Comparison of ENCODE assay signal across 8 cellular contexts in the genomic region with DNA sequence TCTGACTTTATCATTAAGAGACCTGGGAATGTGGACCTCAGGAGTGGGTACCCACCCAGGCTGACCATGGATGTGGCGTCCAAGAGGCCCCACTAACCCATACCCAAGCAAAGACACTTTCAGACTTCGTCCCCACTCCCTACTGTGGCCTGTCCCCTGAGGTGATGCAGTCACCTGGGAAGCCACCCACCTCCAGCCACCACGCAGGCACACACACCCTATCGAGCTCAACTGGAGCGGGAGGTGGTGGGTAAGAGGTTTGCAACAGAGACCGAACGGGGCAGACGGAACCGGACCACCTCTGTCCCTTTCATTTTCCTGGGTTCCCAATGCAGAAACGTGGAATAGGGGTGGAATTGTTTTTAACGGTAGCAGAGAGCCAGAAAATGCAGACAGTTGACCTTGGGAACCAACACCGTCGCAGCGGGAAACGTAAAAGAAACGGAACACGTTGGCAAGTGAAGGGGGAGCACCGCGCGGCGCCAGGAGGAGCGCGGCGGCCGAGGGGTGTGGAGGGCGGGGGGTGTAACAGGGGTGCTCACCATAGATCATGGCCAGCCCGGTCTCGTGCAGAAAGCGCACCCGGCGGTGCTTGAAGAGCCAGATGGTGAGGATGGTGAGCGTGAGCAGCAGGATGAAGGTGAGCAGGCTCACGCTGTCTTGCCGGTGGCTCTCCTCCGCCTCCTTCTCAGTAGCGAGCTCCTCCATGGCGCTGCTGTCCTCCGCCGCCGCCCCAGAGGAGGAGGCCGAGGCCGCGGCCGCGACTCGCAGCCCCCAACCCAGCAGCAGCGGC. TPM values are rescaled to one million over a fixed set of nuclear protein-coding genes. Genes with fewer than 3 reads are reported as not detected.
DNase-seq lines count a peak whose midpoint lies in the region; ATAC-seq and TF ChIP-seq lines count a peak whose summit lies in the region.

No MANE protein-coding gene starts in this region.

- no peaks in the 10 kb centered on the region for H3F3A ChIP-seq in GM23248 (ENCODE audit: insufficient read depth)

- H3K9me3 ChIP-seq in GM23248 (ENCODE audit: low read depth), result no peaks in the 10 kb centered on the region
- peaks cover 0 to 6% (median 0%) of the 10 kb centered on the region in 12 donors for H3K9me3 ChIP-seq in heart left ventricle
- H3K9me3 ChIP-seq in sigmoid colon, result peaks cover 0 to 3% (median 0%) of the 10 kb centered on the region in 4 donors

- in situ Hi-C loops in GM23248 (cut with MboI), result no loop called here

- H2AFZ ChIP-seq in GM23248, result peak overlapping the region; percentile 77

- H3K27ac Mint-ChIP-seq in activated T-helper 17 cell treated with anti-CD3 and anti-CD28 coated beads, Interleukin-2, amount 50 U/mL, for 72 hours, result peak overlapping the region; percentile 87

- H3K27me3 ChIP-seq in GM23248 (replicated peaks; ENCODE audit: insufficient read depth) (no peaks in the 10 kb centered on the region), heart left ventricle (peaks cover 0 to 17% (median 0%) of the 10 kb centered on the region in 9 donors), sigmoid colon (no peaks in the 10 kb centered on the region)

- H3K9ac ChIP-seq in GM23248, result peak overlapping the region; percentile 73

- H3K27me3 Mint-ChIP-seq in activated T-helper 17 cell treated with anti-CD3 and anti-CD28 coated beads, Interleukin-2, amount 50 U/mL, for 72 hours, result no peaks in the 10 kb centered on the region

- 7 to 16% methylated on average over 21 to 25 of the region's 47 CpGs for WGBS in GM23248 (ENCODE audit: low coverage in 1 of 2, low lambda C conversion rate in 2 of 2, missing lambda C conversion rate in 2 of 2), 2 experiments
- WGBS in heart left ventricle, 4 donors, result 8 to 59% (median 33%) methylated on average over 38 to 47 of the region's 47 CpGs
- WGBS in sigmoid colon, 2 donors, result 5 to 7% methylated on average over 47 of the region's 47 CpGs

- peaks cover 17% of the 10 kb centered on the region for H3K4me1 ChIP-seq in GM23248 (ENCODE audit: insufficient read depth)
- H3K4me1 ChIP-seq in heart left ventricle, result peaks cover 0 to 5% (median 0%) of the 10 kb centered on the region in 12 donors
- peaks cover 0 to 9% (median 3%) of the 10 kb centered on the region in 4 donors for H3K4me1 ChIP-seq in sigmoid colon

- H3K9me3 Mint-ChIP-seq in activated T-helper 17 cell treated with anti-CD3 and anti-CD28 coated beads, Interleukin-2, amount 50 U/mL, for 72 hours, result no peaks in the 10 kb centered on the region

- H3K36me3 Mint-ChIP-seq in activated T-helper 17 cell treated with anti-CD3 and anti-CD28 coated beads, Interleukin-2, amount 50 U/mL, for 72 hours (ENCODE audit: low read depth), result no peaks in the 10 kb centered on the region

- no peak for TF ChIP-seq CTCF in heart left ventricle (IDR thresholded peaks at IDR 0.05)
- no peak for TF ChIP-seq CTCF in sigmoid colon (IDR thresholded peaks at IDR 0.05)

- ATAC-seq in activated T-helper 17 cell treated with anti-CD3 and anti-CD28 coated beads, Interleukin-2, amount 50 U/mL, for 72 hours (replicated peaks), result peak; percentile 29
- ATAC-seq in heart left ventricle, result peak in 3 of 4 donors; percentile 20 to 37 (median 36)

- peak overlapping the region; percentile 81 for H3K4me3 ChIP-seq in GM23248
- H3K4me3 ChIP-seq in heart left ventricle, result peak overlapping the region; percentile 9 to 61 (median 48)
- peak overlapping the region; percentile 7 to 58 (median 52) for H3K4me3 ChIP-seq in sigmoid colon

- peak overlapping the region; percentile 57 for H3K4me2 ChIP-seq in GM23248 (ENCODE audit: unreplicated experiment)

- H3K36me3 ChIP-seq in GM23248 (ENCODE audit: low read depth) (no peaks in the 10 kb centered on the region), heart left ventricle (no peaks in the 10 kb centered on the region), sigmoid colon (no peaks in the 10 kb centered on the region)

- peak overlapping the region; percentile 96 for H3K4me3 Mint-ChIP-seq in activated T-helper 17 cell treated with anti-CD3 and anti-CD28 coated beads, Interleukin-2, amount 50 U/mL, for 72 hours

- TF ChIP-seq EP300 in sigmoid colon (IDR thresholded peaks at IDR 0.05), result no peak

- intact Hi-C loops in heart left ventricle (cut with DNase I) (loop anchor here (2.0 to 5.0 kb wide), 7 partner anchors 34 to 334 kb away; no protein-coding TSS in a partner anchor), sigmoid colon (cut with DNase I) (loop anchor here (5.0 to 10.0 kb wide), 5 partner anchors 34 to 274 kb away; partner anchors contain the start of genes JADE3 and RP2)

- H4K20me1 ChIP-seq in GM23248 (ENCODE audit: insufficient read depth), result no peaks in the 10 kb centered on the region

- peak overlapping the region; percentile 30 for H3K27ac ChIP-seq in GM23248
- peak overlapping the region in 2 of 12 donors; percentile 9 to 24 for H3K27ac ChIP-seq in heart left ventricle
- H3K27ac ChIP-seq in sigmoid colon, result peak overlapping the region in 3 of 4 donors; percentile 19 to 26 (median 21)

- no peaks in the 10 kb centered on the region for H3K4me1 Mint-ChIP-seq in activated T-helper 17 cell treated with anti-CD3 and anti-CD28 coated beads, Interleukin-2, amount 50 U/mL, for 72 hours

- H3K79me2 ChIP-seq in GM23248 (ENCODE audit: insufficient read depth), result peaks cover 52% of the 10 kb centered on the region

- DNase-seq in ELR (ENCODE audit: low read depth) (peak; percentile 37), GM23248 (peak; percentile 56), NAMALWA (ENCODE audit: low spot score) (peak; percentile 63), heart left ventricle (no peak), sigmoid colon (no peak), NCI-H1048 (lab: John Stamatoyannopoulos, UW) (no peak), AML-193 (lab: John Stamatoyannopoulos, UW) (no peak)

- TF ChIP-seq POLR2A in heart left ventricle (IDR thresholded peaks at IDR 0.05) (no peak), sigmoid colon (IDR thresholded peaks at IDR 0.05) (no peak)

- H3K9me2 ChIP-seq in GM23248 (ENCODE audit: insufficient read depth), result no peaks in the 10 kb centered on the region

RNA-seq across cellular contexts. Expression of gene SLC9A7, which starts 0.6 kb away (rescaled TPM):
- total RNA-seq in GM23248 (2014; rRNA removed; shearing (Covaris generic)), result 48.3 and 52.9 TPM in 2 replicates
- 11.9 and 14.1 TPM in 2 replicates for polyA plus RNA-seq in GM23248 (2016; fragmentation: Nextera tagmentation; extraction: Ambion mirVana)
- total RNA-seq in activated T-helper 17 cell treated with anti-CD3 and anti-CD28 coated beads, Interleukin-2, amount 50 U/mL, for 72 hours, result 10 to 100 TPM; 10.0 to 13.3 TPM
- total RNA-seq in heart left ventricle, result 1 to 10 TPM; 1.9 to 8.6 (median 2.6) TPM
- 1 to 10 TPM in 1 of 2 donors, under 1 TPM in 1; 0.46 to 1.1 TPM for polyA plus RNA-seq in heart left ventricle
- total RNA-seq in sigmoid colon, result 1 to 10 TPM; 1.8 to 8.8 (median 3.0) TPM
- 1 to 10 TPM in 1 of 3 donors, under 1 TPM in 2; under 0.01 to 4.0 (median 0.23) TPM for polyA plus RNA-seq in sigmoid colon

Comparison
In these comparisons a context has a peak if more than half of its experiments do, and no peak if none do; other contexts are left out.
1. DNase-seq: peak in ELR (single experiment), GM23248 (single experiment) and NAMALWA (single experiment); none in heart left ventricle (0 of 5), sigmoid colon (single experiment), NCI-H1048 (single experiment) and AML-193 (0 of 2).
2. Peak in every context shown above with its lines, with median percentiles within 50 percentile points of each other: H3K4me3 ChIP-seq.